9 cellular contexts compared by ENCODE assay signal in genomic region chr17:29760771-29761682, GRCh38.
DNase-seq lines count a peak whose midpoint lies in the region; ATAC-seq and TF ChIP-seq lines count a peak whose summit lies in the region.
"Had no signal": no experiment of that assay in that cellular context is flagged by ENCODE, and none has a peak within 500 bp of the region (broad histone marks: within the 10 kb centered on the region; RNA-seq: fewer than 3 reads in every experiment).

No MANE protein-coding gene starts in this region.

- H3K36me3 ChIP-seq in BJ (ENCODE audit: control insufficient read depth, insufficient read depth, low read length) (no peaks in the 10 kb centered on the region), RWPE2 (ENCODE audit: low read depth) (no peaks in the 10 kb centered on the region)

- H3K9me3 Mint-ChIP-seq in nephron progenitor cell, result no peaks in the 10 kb centered on the region

- peak overlapping the region; percentile 91 for H3K4me3 Mint-ChIP-seq in nephron progenitor cell

- H3K9me3 ChIP-seq in RWPE2 (ENCODE audit: severe bottlenecking), result no peaks in the 10 kb centered on the region

- peak overlapping the region; percentile 17 for H3K27ac Mint-ChIP-seq in nephron progenitor cell

- CTCF ChIA-PET in BJ (lab: Yijun Ruan, JAX), result interaction anchor here (1.0 to 2.1 kb wide), 9 partner anchors 12 to 170 kb away, joined by 3 to 14 read pairs (median 3); no protein-coding TSS in a partner anchor

- peak overlapping the region; percentile 41 for H3K27ac ChIP-seq in RWPE2 (ENCODE audit: poor library complexity, severe bottlenecking)

- DNase-seq in BJ (ENCODE audit: low read depth), result peak; percentile 39
- DNase-seq in RWPE2 (ENCODE audit: low spot score), result peak; percentile 85
- peak; percentile 87 for DNase-seq in activated effector memory CD4-positive, alpha-beta T cell treated with Interleukin-2 at 50 U/mL for 16 hours
- DNase-seq in fibroblast of the conjunctiva (ENCODE audit: low read depth), result peak; percentile 70
- DNase-seq in nephron progenitor cell, result peak; percentile 78
- DNase-seq in stimulated activated naive CD8-positive, alpha-beta T cell treated with anti-CD3 and anti-CD28 coated beads, Interleukin-15, Interleukin-2, amounts not matched to agents 100 U/mL and 50 U/mL, for 24 hours, result peak; percentile 96

- peaks cover 25% of the 10 kb centered on the region for H3K27me3 Mint-ChIP-seq in nephron progenitor cell (ENCODE audit: low read depth, poor library complexity)

- H3K4me3 ChIP-seq in BJ (ENCODE audit: low read depth, low read length), result peak overlapping the region; percentile 70
- peak overlapping the region; percentile 59 for H3K4me3 ChIP-seq in RWPE2 (ENCODE audit: severe bottlenecking)

- TF ChIP-seq CTCF in BJ (IDR thresholded peaks at IDR 0.05; ENCODE audit: insufficient read depth, low read depth, low read length) (no peak), RWPE2 (IDR thresholded peaks at IDR 0.05; ENCODE audit: poor library complexity, severe bottlenecking) (no peak), nephron progenitor cell (IDR thresholded peaks at IDR 0.05) (no peak)

- H3K4me1 Mint-ChIP-seq in nephron progenitor cell, result peaks cover 16% of the 10 kb centered on the region

- POLR2A ChIA-PET in BJ (lab: Charles Lee), result no interaction called here

- peaks cover 9% of the 10 kb centered on the region for H3K4me1 ChIP-seq in RWPE2 (ENCODE audit: insufficient read depth, poor library complexity, severe bottlenecking)

- ATAC-seq in GM19397 (IDR thresholded peaks at IDR 0.05; ENCODE audit: unreplicated experiment) (peak; percentile 89), HG03571 (IDR thresholded peaks at IDR 0.05; ENCODE audit: unreplicated experiment) (peak; percentile 75), RWPE2 (ENCODE audit: low read depth) (peak; percentile 94)
- peak; percentile 95 for ATAC-seq in stimulated activated naive CD8-positive, alpha-beta T cell treated with anti-CD3 and anti-CD28 coated beads, Interleukin-15, Interleukin-2, amounts not matched to agents 100 U/mL and 50 U/mL, for 24 hours
- ATAC-seq: Panc1 had no signal

- H3K36me3 Mint-ChIP-seq in nephron progenitor cell (ENCODE audit: low read depth), result no peaks in the 10 kb centered on the region

- H3K27me3 ChIP-seq in BJ (ENCODE audit: control insufficient read depth, insufficient read depth, low read length) (no peaks in the 10 kb centered on the region), RWPE2 (ENCODE audit: insufficient read depth, poor library complexity, severe bottlenecking) (no peaks in the 10 kb centered on the region)

Comparison
In these comparisons a context has a peak if more than half of its experiments do, and no peak if none do; other contexts are left out.
1. Peak in every context shown above with its lines: DNase-seq, ATAC-seq, H3K4me3 ChIP-seq and H3K27ac ChIP-seq.
2. DNase-seq: peak in every context shown above with its lines; median percentile 96 in stimulated activated naive CD8-positive, alpha-beta T cell treated with anti-CD3 and anti-CD28 coated beads, Interleukin-15, Interleukin-2, amounts not matched to agents 100 U/mL and 50 U/mL, for 24 hours; 87 in activated effector memory CD4-positive, alpha-beta T cell treated with Interleukin-2 at 50 U/mL for 16 hours; 85 in RWPE2; 78 in nephron progenitor cell; 70 in fibroblast of the conjunctiva; 39 in BJ.